ENCODE assay signal across 9 cellular contexts in genomic region chr9:6305954-6306563, GRCh38. TPM values are rescaled to one million over a fixed set of nuclear protein-coding genes. Genes with fewer than 3 reads are reported as not detected.
DNase-seq lines count a peak whose midpoint lies in the region; ATAC-seq, FAIRE-seq and TF ChIP-seq lines count a peak whose summit lies in the region.
"Had no signal": no experiment of that assay in that cellular context is flagged by ENCODE, and none has a peak within 500 bp of the region (broad histone marks: within the 10 kb centered on the region; RNA-seq: fewer than 3 reads in every experiment).

No MANE protein-coding gene starts in this region.

- no peak overlapping the region for H3K4me2 ChIP-seq in PC-9
- H3K4me2 ChIP-seq in fibroblast of lung (ENCODE audit: extremely low read depth, insufficient read depth, low read length) = no peak overlapping the region

- H3K27me3 ChIP-seq in Caco-2 (replicated peaks; ENCODE audit: control insufficient read depth, insufficient read depth, low read length) (no peaks in the 10 kb centered on the region), PC-9 (ENCODE audit: insufficient read depth, low read depth) (no peaks in the 10 kb centered on the region), fibroblast of lung (ENCODE audit: control insufficient read depth, insufficient read depth, low read length) (no peaks in the 10 kb centered on the region), pancreas (no peaks in the 10 kb centered on the region)

- CTCF ChIA-PET in Caco-2 (lab: Charles Lee) (interaction anchor here (0.6 to 1.8 kb wide), 14 partner anchors 37 to 507 kb away, joined by 3 to 23 read pairs (median 4); a partner anchor contains a TSS), PC-9 (lab: Charles Lee) (interaction anchor here (0.6 to 1.6 kb wide), 4 partner anchors 226 to 421 kb away, joined by 3 to 13 read pairs (median 3); no protein-coding TSS in a partner anchor)
- CTCF ChIA-PET in activated CD4-positive, alpha-beta T cell treated with anti-CD3 and anti-CD28 coated beads for 36 hours (lab: Charles Lee) = interaction anchor here (0.6 to 2.5 kb wide), 23 partner anchors 9 to 706 kb away, joined by 3 to 32 read pairs (median 3); partner anchors contain the start of gene UHRF2

- BruUV-seq in Caco-2 (replicated peaks; lab: Mats Ljungman, UMichigan) = no TSS peak
- no TSS peak for BruUV-seq in PC-9 (replicated peaks; lab: Mats Ljungman, UMichigan)

- H3K4me3 Mint-ChIP-seq in Caco-2 (ENCODE audit: unreplicated experiment) = no peak overlapping the region
- no peak overlapping the region for H3K4me3 Mint-ChIP-seq in activated CD4-positive, alpha-beta T cell treated with anti-CD3 and anti-CD28 coated beads for 36 hours
- H3K4me3 Mint-ChIP-seq: immature natural killer cell had no signal

- POLR2A ChIA-PET in Caco-2 (lab: Charles Lee) = no interaction called here
- POLR2A ChIA-PET in PC-9 (lab: Charles Lee; ENCODE audit: unreplicated experiment) = interaction anchor here (0.6 kb wide), 1 partner anchor 237 kb away, joined by 4 read pairs; no protein-coding TSS in a partner anchor
- POLR2A ChIA-PET in activated CD4-positive, alpha-beta T cell treated with anti-CD3 and anti-CD28 coated beads for 36 hours (lab: Charles Lee) = no interaction called here

- H3K9me3 ChIP-seq in Caco-2 (no peaks in the 10 kb centered on the region), PC-9 (ENCODE audit: insufficient read depth, low read depth) (no peaks in the 10 kb centered on the region), fibroblast of lung (ENCODE audit: control insufficient read depth, insufficient read depth, low read depth, low read length) (no peaks in the 10 kb centered on the region), pancreas (no peaks in the 10 kb centered on the region)

- H4K20me1 ChIP-seq in PC-9 (ENCODE audit: insufficient read depth) = no peaks in the 10 kb centered on the region
- H4K20me1 ChIP-seq in fibroblast of lung (ENCODE audit: control insufficient read depth, extremely low read depth, insufficient read depth, low read length) = no peaks in the 10 kb centered on the region

- H3K4me1 ChIP-seq in Caco-2 (no peaks in the 10 kb centered on the region), PC-9 (replicated peaks; ENCODE audit: insufficient read depth) (peaks cover 14% of the 10 kb centered on the region), fibroblast of lung (ENCODE audit: control insufficient read depth, extremely low read depth, insufficient read depth, low read length) (no peaks in the 10 kb centered on the region), pancreas (no peaks in the 10 kb centered on the region)

- H3K9me2 ChIP-seq in PC-9 (ENCODE audit: insufficient read depth) = no peaks in the 10 kb centered on the region

- peak; percentile 84 for FAIRE-seq in pancreas (lab: Jason Lieb, UNC)

- ATAC-seq in pancreas (peak; percentile 81 to 94 (median 90)), GM19035 (IDR thresholded peaks at IDR 0.05; ENCODE audit: unreplicated experiment) (no peak), HG03280 (IDR thresholded peaks at IDR 0.05; ENCODE audit: unreplicated experiment) (no peak)
- ATAC-seq in activated CD4-positive, alpha-beta T cell treated with anti-CD3 and anti-CD28 coated beads for 36 hours = no peak

- H3K9me3 Mint-ChIP-seq in Caco-2 (ENCODE audit: unreplicated experiment) = no peaks in the 10 kb centered on the region
- H3K9me3 Mint-ChIP-seq in activated CD4-positive, alpha-beta T cell treated with anti-CD3 and anti-CD28 coated beads for 36 hours (ENCODE audit: low read depth) = no peaks in the 10 kb centered on the region

- H3K4me3 ChIP-seq in Caco-2 (ENCODE audit: low read depth, low read length) (no peak overlapping the region), PC-9 (no peak overlapping the region), fibroblast of lung (replicated peaks in 1 of 4; ENCODE audit: control extremely low read depth in 1 of 4, insufficient read depth in 1 of 4, low read depth in 3 of 4, low read length in 4 of 4) (no peak overlapping the region), pancreas (no peak overlapping the region)

- no peaks in the 10 kb centered on the region for H3K4me1 Mint-ChIP-seq in Caco-2 (ENCODE audit: low read depth, unreplicated experiment)
- H3K4me1 Mint-ChIP-seq in activated CD4-positive, alpha-beta T cell treated with anti-CD3 and anti-CD28 coated beads for 36 hours = no peaks in the 10 kb centered on the region
- H3K4me1 Mint-ChIP-seq: immature natural killer cell had no signal

- H3K79me2 ChIP-seq in PC-9 (ENCODE audit: low read depth) (no peaks in the 10 kb centered on the region), fibroblast of lung (ENCODE audit: control insufficient read depth, insufficient read depth, low read length) (no peaks in the 10 kb centered on the region)

- H3K9ac ChIP-seq in fibroblast of lung (ENCODE audit: insufficient read depth, low read length) = no peak overlapping the region

- H3K27ac Mint-ChIP-seq in Caco-2 (ENCODE audit: unreplicated experiment) = no peak overlapping the region
- H3K27ac Mint-ChIP-seq in activated CD4-positive, alpha-beta T cell treated with anti-CD3 and anti-CD28 coated beads for 36 hours = no peak overlapping the region
- H3K27ac Mint-ChIP-seq: immature natural killer cell had no signal

- 78 to 91% methylated on average over 2 of the region's 2 CpGs for WGBS in pancreas, 2 donors

- intact Hi-C loops in Caco-2 (cut with micrococcal nuclease; ENCODE audit: unreplicated experiment) (loop anchor here (1.0 to 10.0 kb wide), 3 partner anchors 109 to 421 kb away; no protein-coding TSS in a partner anchor), PC-9 (cut with micrococcal nuclease; ENCODE audit: unreplicated experiment) (loop anchor here (1.0 to 10.0 kb wide), 3 partner anchors 91 to 507 kb away; partner anchors contain the start of gene IL33), pancreas (cut with DNase I) (loop anchor here in 2 of 3 donors (5.0 kb wide), 2 partner anchors 109 to 254 kb away; no protein-coding TSS in a partner anchor)
- intact Hi-C loops in activated CD4-positive, alpha-beta T cell treated with anti-CD3 and anti-CD28 coated beads for 36 hours (cut with DNase I, micrococcal nuclease) = loop anchor here (1.0 to 10.0 kb wide), 6 partner anchors 109 to 420 kb away; no protein-coding TSS in a partner anchor

- H3F3A ChIP-seq in PC-9 (ENCODE audit: insufficient read depth, low read depth) = peaks cover 12% of the 10 kb centered on the region; the same call in 1 of the 2 replicates

- H3K27me3 Mint-ChIP-seq in Caco-2 (ENCODE audit: insufficient read depth, unreplicated experiment) = peaks cover 3% of the 10 kb centered on the region
- peaks cover 13% of the 10 kb centered on the region for H3K27me3 Mint-ChIP-seq in activated CD4-positive, alpha-beta T cell treated with anti-CD3 and anti-CD28 coated beads for 36 hours

- no peaks in the 10 kb centered on the region for H3K36me3 ChIP-seq in Caco-2 (ENCODE audit: control insufficient read depth, insufficient read depth, low read length)
- H3K36me3 ChIP-seq in PC-9 (ENCODE audit: low read depth) = no peaks in the 10 kb centered on the region
- no peaks in the 10 kb centered on the region for H3K36me3 ChIP-seq in fibroblast of lung (ENCODE audit: control insufficient read depth, insufficient read depth, low read length)
- no peaks in the 10 kb centered on the region for H3K36me3 ChIP-seq in pancreas

- no peaks in the 10 kb centered on the region for H3K36me3 Mint-ChIP-seq in Caco-2 (ENCODE audit: insufficient read depth, unreplicated experiment)
- H3K36me3 Mint-ChIP-seq in activated CD4-positive, alpha-beta T cell treated with anti-CD3 and anti-CD28 coated beads for 36 hours (ENCODE audit: low read depth) = no peaks in the 10 kb centered on the region
- H3K36me3 Mint-ChIP-seq: immature natural killer cell had no signal

- DNase-seq in Caco-2 = peak in 1 of 2 experiments; percentile 10
- peak; percentile 16 for DNase-seq in HS-5 (ENCODE audit: low read depth)
- DNase-seq in PC-9 = no peak
- DNase-seq in fibroblast of lung (ENCODE audit: low read depth in 2 of 2) = peak; percentile 29 to 65
- DNase-seq in pancreas = no peak
- DNase-seq in activated CD4-positive, alpha-beta T cell treated with anti-CD3 and anti-CD28 coated beads for 36 hours = no peak

- H3K27ac ChIP-seq in PC-9 (no peak overlapping the region), fibroblast of lung (ENCODE audit: insufficient read depth, low read length) (no peak overlapping the region), pancreas (no peak overlapping the region)

- TF ChIP-seq CTCF in Caco-2 (IDR thresholded peaks at IDR 0.05; ENCODE audit: insufficient read depth in 1 of 2, low read depth in 1 of 2, low read length in 1 of 2, severe bottlenecking in 1 of 2, unreplicated experiment in 1 of 2) = peak; percentile 36 to 43
- TF ChIP-seq CTCF in PC-9 (conservative IDR thresholded peaks at IDR 0.05) = peak; percentile 64
- peak; percentile 44 to 45 for TF ChIP-seq CTCF in fibroblast of lung (conservative IDR thresholded peaks at IDR 0.05 in 1 of 2, IDR thresholded peaks at IDR 0.05 in 1 of 2; ENCODE audit: low read depth in 1 of 2, low read length in 2 of 2)
- peak in 3 of 4 donors; percentile 34 to 52 (median 46) for TF ChIP-seq CTCF in pancreas (IDR thresholded peaks at IDR 0.05)

- H2AFZ ChIP-seq in PC-9 (no peak overlapping the region), fibroblast of lung (ENCODE audit: low read length) (no peak overlapping the region)

RNA-seq across cellular contexts. Expression of gene TPD52L3, which starts 22.1 kb away (rescaled TPM):
- total RNA-seq in Caco-2 (2022) (not detected in 2 replicates), PC-9 (2021) (not detected in 2 replicates), fibroblast of lung (not detected in 2 replicates), pancreas (not detected)
- polyA plus RNA-seq in fibroblast of lung (not detected in 2 replicates), pancreas (not detected)
- not detected in 2 replicates for polyA plus RNA-seq in fibroblast of lung (2012)
- polyA minus RNA-seq in fibroblast of lung (ENCODE audit: low replicate concordance) = not detected in 2 replicates
- not detected for total RNA-seq in activated CD4-positive, alpha-beta T cell treated with anti-CD3 and anti-CD28 coated beads for 36 hours
- polyA plus RNA-seq: immature natural killer cell had no signal

Comparison
In these comparisons a context has a peak if more than half of its experiments do, and no peak if none do; other contexts are left out.
1. DNase-seq: peak in HS-5 (single experiment) and fibroblast of lung (2 of 2); none in PC-9 (0 of 2), pancreas (0 of 6) and activated CD4-positive, alpha-beta T cell treated with anti-CD3 and anti-CD28 coated beads for 36 hours (single experiment).
2. ATAC-seq: peak in pancreas (4 of 4); none in GM19035 (single experiment), activated CD4-positive, alpha-beta T cell treated with anti-CD3 and anti-CD28 coated beads for 36 hours (single experiment) and HG03280 (single experiment).
3. Peak in every context shown above with its lines, with median percentiles within 50 percentile points of each other: CTCF ChIP-seq.